Comparison of ENCODE assay signal across 1 cellular context in the genomic region with DNA sequence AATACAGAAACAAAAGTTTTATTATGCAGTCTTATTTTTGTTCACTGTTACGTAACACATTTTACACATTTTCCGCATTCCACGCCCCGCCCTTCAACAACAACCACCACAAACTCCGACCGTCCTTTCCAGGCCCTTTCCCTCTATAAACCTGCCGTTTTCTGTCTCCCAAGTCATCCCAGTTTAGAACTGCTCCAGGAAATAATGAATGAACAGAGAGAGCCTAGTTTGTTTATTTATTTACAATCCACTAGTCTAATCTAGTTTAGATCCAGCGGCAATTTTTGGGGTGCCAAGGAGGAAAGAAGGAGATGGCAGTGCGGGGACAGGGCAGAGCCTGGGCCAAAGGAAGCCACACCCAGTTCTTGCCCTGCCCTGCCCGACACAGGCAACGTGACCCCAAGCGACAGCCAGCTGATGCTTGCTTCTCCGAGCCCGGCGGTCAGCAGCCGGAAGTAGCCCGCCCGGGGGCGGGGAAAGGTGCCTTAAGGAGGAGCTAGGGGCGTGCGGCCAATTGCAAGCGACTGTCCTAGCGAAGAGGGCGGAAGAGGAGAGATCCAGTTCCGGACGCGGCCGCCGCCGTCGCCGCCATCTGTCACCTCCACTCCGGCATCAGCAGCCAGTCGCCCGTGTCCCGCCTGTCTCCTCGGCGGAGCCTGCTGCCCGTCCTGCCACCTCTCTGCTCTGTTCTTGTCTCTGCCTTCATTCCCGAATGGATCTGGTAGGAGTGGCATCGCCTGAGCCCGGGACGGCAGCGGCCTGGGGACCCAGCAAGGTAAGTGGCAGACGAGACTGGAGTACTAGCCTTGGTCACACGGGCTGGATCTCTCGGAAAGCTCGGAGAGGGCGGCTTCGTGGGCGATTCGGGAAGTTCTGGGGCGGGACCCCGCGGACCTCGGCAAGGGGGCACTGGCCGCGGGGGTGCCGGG.
TF ChIP-seq lines count a peak whose summit lies in the region.

A gene with protein sequence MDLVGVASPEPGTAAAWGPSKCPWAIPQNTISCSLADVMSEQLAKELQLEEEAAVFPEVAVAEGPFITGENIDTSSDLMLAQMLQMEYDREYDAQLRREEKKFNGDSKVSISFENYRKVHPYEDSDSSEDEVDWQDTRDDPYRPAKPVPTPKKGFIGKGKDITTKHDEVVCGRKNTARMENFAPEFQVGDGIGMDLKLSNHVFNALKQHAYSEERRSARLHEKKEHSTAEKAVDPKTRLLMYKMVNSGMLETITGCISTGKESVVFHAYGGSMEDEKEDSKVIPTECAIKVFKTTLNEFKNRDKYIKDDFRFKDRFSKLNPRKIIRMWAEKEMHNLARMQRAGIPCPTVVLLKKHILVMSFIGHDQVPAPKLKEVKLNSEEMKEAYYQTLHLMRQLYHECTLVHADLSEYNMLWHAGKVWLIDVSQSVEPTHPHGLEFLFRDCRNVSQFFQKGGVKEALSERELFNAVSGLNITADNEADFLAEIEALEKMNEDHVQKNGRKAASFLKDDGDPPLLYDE (plus strand): TSS at position 560 of the 929 bp plus-strand sequence. CDS start 153 bp downstream, at position 713.

TF ChIP-seq in A549, 52 proteins besides CTCF, POLR2A, EP300 and RAD21 (continued from another document):
- TF ChIP-seq KDM5A (IDR thresholded peaks at IDR 0.05): no peak
- TF ChIP-seq, protein P1, sequence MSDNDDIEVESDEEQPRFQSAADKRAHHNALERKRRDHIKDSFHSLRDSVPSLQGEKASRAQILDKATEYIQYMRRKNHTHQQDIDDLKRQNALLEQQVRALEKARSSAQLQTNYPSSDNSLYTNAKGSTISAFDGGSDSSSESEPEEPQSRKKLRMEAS (IDR thresholded peaks at IDR 0.05): peak; percentile 76; the same call in 1 of the 2 replicates
